In genomic region chr2:71130325-71131260, GRCh38 we compare ENCODE assay signal across 1 cellular context.
TF ChIP-seq lines count a peak whose summit lies in the region.

Gene MPHOSPH10 (plus strand): TSS chr2:71130634. CDS start chr2:71130666, 32 bp downstream.

TF ChIP-seq in HepG2, 621 proteins besides CTCF, POLR2A, EP300 and RAD21 (continued from another document and continues in another):
- TF ChIP-seq POGK (CRISPR knock-in tag; conservative IDR thresholded peaks at IDR 0.05) (peak; percentile 98), SRF (IDR thresholded peaks at IDR 0.05; ENCODE audit: low read depth, low read length) (no peak), HMG20B (CRISPR knock-in tag; conservative IDR thresholded peaks at IDR 0.05) (peak; percentile 62; the same call in 1 of the 2 replicates), MBD4 (IDR thresholded peaks at IDR 0.05; ENCODE audit: borderline replicate concordance, low read length) (peak; percentile 77; the same call in 1 of the 2 replicates), MXI1 (IDR thresholded peaks at IDR 0.05; ENCODE audit: borderline replicate concordance, low read depth, low read length) (peak; percentile 88; the same call in 1 of the 3 replicates), SP1 (IDR thresholded peaks at IDR 0.05) (no peak), SP1 (CRISPR knock-in tag; IDR thresholded peaks at IDR 0.05) (peak; percentile 78), XRCC5 (optimal IDR thresholded peaks at IDR 0.05; ENCODE audit: low read length) (peak; percentile 62), ZNF724P (CRISPR knock-in tag; IDR thresholded peaks at IDR 0.05; ENCODE audit: borderline replicate concordance) (peak; percentile 98), ZNF180 (CRISPR knock-in tag; IDR thresholded peaks at IDR 0.05; ENCODE audit: borderline replicate concordance, low read depth) (no peak), FOXO1 (CRISPR knock-in tag; IDR thresholded peaks at IDR 0.05) (peak; percentile 81), FOXJ3 (CRISPR knock-in tag; IDR thresholded peaks at IDR 0.05; ENCODE audit: borderline replicate concordance) (no peak; the same call in 1 of the 2 replicates), BCL6 (CRISPR knock-in tag; IDR thresholded peaks at IDR 0.05) (peak; percentile 64), ZNF839 (CRISPR knock-in tag; IDR thresholded peaks at IDR 0.05; ENCODE audit: borderline replicate concordance) (no peak), FOSL2 (CRISPR knock-in tag; IDR thresholded peaks at IDR 0.05) (peak; percentile 65), SETDB1 (CRISPR knock-in tag; IDR thresholded peaks at IDR 0.05; ENCODE audit: borderline replicate concordance) (peak; percentile 77; the same call in 1 of the 2 replicates), SYNCRIP (IDR thresholded peaks at IDR 0.05; ENCODE audit: insufficient read depth, low read depth, low read length) (no peak), ZFP41 (CRISPR knock-in tag; IDR thresholded peaks at IDR 0.05; ENCODE audit: borderline replicate concordance) (peak; percentile 87), ZNF552 (CRISPR knock-in tag; IDR thresholded peaks at IDR 0.05; ENCODE audit: borderline replicate concordance) (peak; percentile 94; the same call in 1 of the 2 replicates), KLF11 (CRISPR knock-in tag; IDR thresholded peaks at IDR 0.05) (peak; percentile 83; the same call in 1 of the 2 replicates), ZBTB7B (CRISPR knock-in tag; IDR thresholded peaks at IDR 0.05) (peak; percentile 83), MTF2 (CRISPR knock-in tag; IDR thresholded peaks at IDR 0.05; ENCODE audit: borderline replicate concordance) (peak; percentile 94; the same call in 1 of the 2 replicates), PLSCR1 (CRISPR knock-in tag; IDR thresholded peaks at IDR 0.05; ENCODE audit: borderline replicate concordance) (no peak; the same call in 1 of the 2 replicates), TCF7L2 (IDR thresholded peaks at IDR 0.05; ENCODE audit: low read depth, low read length) (no peak), ZNF343 (CRISPR knock-in tag; IDR thresholded peaks at IDR 0.05) (no peak; the same call in 1 of the 2 replicates), ZNF572 (CRISPR knock-in tag; IDR thresholded peaks at IDR 0.05) (peak; percentile 79; the same call in 1 of the 2 replicates), CREM (IDR thresholded peaks at IDR 0.05) (peak; percentile 80), CREM (CRISPR knock-in tag; IDR thresholded peaks at IDR 0.05) (no peak), ZNF335 (CRISPR knock-in tag; IDR thresholded peaks at IDR 0.05) (peak; percentile 91), PHF8 (CRISPR knock-in tag; IDR thresholded peaks at IDR 0.05) (peak; percentile 91), MAFF (IDR thresholded peaks at IDR 0.05; ENCODE audit: low read depth, low read length) (no peak), ZFAT (CRISPR knock-in tag; conservative IDR thresholded peaks at IDR 0.05) (peak; percentile 92), PHF21A (CRISPR knock-in tag; IDR thresholded peaks at IDR 0.05) (peak; percentile 22; the same call in 1 of the 2 replicates), ATF5 (CRISPR knock-in tag; IDR thresholded peaks at IDR 0.05; ENCODE audit: low read depth) (no peak; the same call in 1 of the 2 replicates), ZFP36L1 (CRISPR knock-in tag; IDR thresholded peaks at IDR 0.05) (peak; percentile 89), SP140L (CRISPR knock-in tag; IDR thresholded peaks at IDR 0.05; ENCODE audit: borderline replicate concordance) (no peak; the same call in 1 of the 2 replicates), STAT6 (CRISPR knock-in tag; IDR thresholded peaks at IDR 0.05; ENCODE audit: borderline replicate concordance) (peak; percentile 88), POLR2AphosphoS5 (IDR thresholded peaks at IDR 0.05; ENCODE audit: low read depth, low read length) (peak; percentile 63), CBX2 (IDR thresholded peaks at IDR 0.05; ENCODE audit: low read depth, low read length) (no peak), CBX2 (CRISPR knock-in tag; IDR thresholded peaks at IDR 0.05; ENCODE audit: low read depth) (peak; percentile 84; the same call in 1 of the 2 replicates), E2F2 (CRISPR knock-in tag; IDR thresholded peaks at IDR 0.05; ENCODE audit: borderline replicate concordance) (peak; percentile 89; the same call in 1 of the 2 replicates), MED8 (CRISPR knock-in tag; IDR thresholded peaks at IDR 0.05; ENCODE audit: insufficient replicate concordance) (peak; percentile 85), TOE1 (CRISPR knock-in tag; IDR thresholded peaks at IDR 0.05) (0 out of 2 replicates have a peak, but pooled peaks have one; percentile 41), SALL2 (CRISPR knock-in tag; IDR thresholded peaks at IDR 0.05) (no peak; the same call in 1 of the 2 replicates), U2AF2 (IDR thresholded peaks at IDR 0.05; ENCODE audit: low read depth, low read length) (0 out of 2 replicates have a peak, but pooled peaks have one; percentile 59), GTF3A (CRISPR knock-in tag; conservative IDR thresholded peaks at IDR 0.05) (peak; percentile 29; the same call in 1 of the 2 replicates), CSRNP2 (CRISPR knock-in tag; conservative IDR thresholded peaks at IDR 0.05; ENCODE audit: low read depth) (no peak), ZNF792 (CRISPR knock-in tag; IDR thresholded peaks at IDR 0.05) (peak; percentile 58), ZNF749 (CRISPR knock-in tag; IDR thresholded peaks at IDR 0.05; ENCODE audit: borderline replicate concordance) (peak; percentile 96), MTERF4 (CRISPR knock-in tag; IDR thresholded peaks at IDR 0.05) (peak; percentile 77; the same call in 1 of the 2 replicates), SMARCE1 (IDR thresholded peaks at IDR 0.05; ENCODE audit: borderline replicate concordance) (no peak), MYC (CRISPR knock-in tag; IDR thresholded peaks at IDR 0.05; ENCODE audit: borderline replicate concordance) (peak; percentile 96), RNF2 (conservative IDR thresholded peaks at IDR 0.05; ENCODE audit: low read depth) (peak; percentile 80; the same call in 1 of the 2 replicates), ZNF234 (CRISPR knock-in tag; conservative IDR thresholded peaks at IDR 0.05) (no peak; the same call in none of the 2 replicates), GPN1 (CRISPR knock-in tag; IDR thresholded peaks at IDR 0.05; ENCODE audit: borderline replicate concordance) (peak; percentile 88; the same call in 1 of the 2 replicates), ZNF577 (CRISPR knock-in tag; IDR thresholded peaks at IDR 0.05; ENCODE audit: borderline replicate concordance, low read depth) (peak; percentile 90; the same call in 1 of the 2 replicates), AGO1 (IDR thresholded peaks at IDR 0.05; ENCODE audit: low read depth, low read length, poor library complexity, severe bottlenecking) (peak; percentile 88), GRHL1 (CRISPR knock-in tag; conservative IDR thresholded peaks at IDR 0.05) (no peak), MAFG (CRISPR knock-in tag; IDR thresholded peaks at IDR 0.05) (no peak), ZNF44 (CRISPR knock-in tag; IDR thresholded peaks at IDR 0.05) (peak; percentile 89; the same call in 1 of the 2 replicates), BRCA1 (CRISPR knock-in tag; IDR thresholded peaks at IDR 0.05) (peak; percentile 96), SOX13 (IDR thresholded peaks at IDR 0.05) (no peak), SOX13 (CRISPR knock-in tag; conservative IDR thresholded peaks at IDR 0.05 in 1 of 2, IDR thresholded peaks at IDR 0.05 in 1 of 2) (peak in 1 of 2 experiments; percentile 75; a peak in 3 of 4 replicates), TAF1 (CRISPR knock-in tag; IDR thresholded peaks at IDR 0.05) (peak; percentile 92)
